In genomic region chr13:22915442-22916082, GRCh38 we compare ENCODE assay signal across 9 cellular contexts.
DNase-seq lines count a peak whose midpoint lies in the region; ATAC-seq, FAIRE-seq and TF ChIP-seq lines count a peak whose summit lies in the region.
"Had no signal": no experiment of that assay in that cellular context is flagged by ENCODE, and none has a peak within 500 bp of the region (broad histone marks: within the 10 kb centered on the region; RNA-seq: fewer than 3 reads in every experiment).

No MANE protein-coding gene starts in this region.

- TF ChIP-seq POLR2A in spleen (IDR thresholded peaks at IDR 0.05): no peak

- TF ChIP-seq CTCF in Calu3 (IDR thresholded peaks at IDR 0.05; ENCODE audit: unreplicated experiment) (no peak), bronchial epithelial cell (IDR thresholded peaks at IDR 0.05; ENCODE audit: insufficient read depth, low read length, severe bottlenecking) (peak; percentile 11), keratinocyte (optimal IDR thresholded peaks at IDR 0.05 in 1 of 3, IDR thresholded peaks at IDR 0.05 in 1 of 3, conservative IDR thresholded peaks at IDR 0.05 in 1 of 3; ENCODE audit: extremely low read depth in 1 of 3, insufficient read depth in 2 of 3, low read length in 3 of 3) (no peak), spleen (IDR thresholded peaks at IDR 0.05 in 8 of 11, conservative IDR thresholded peaks at IDR 0.05 in 3 of 11) (no peak)

- H3K27me3 ChIP-seq in bronchial epithelial cell (ENCODE audit: control insufficient read depth, insufficient read depth, low read length) (no peaks in the 10 kb centered on the region), keratinocyte (ENCODE audit: control insufficient read depth, extremely low read depth, insufficient read depth, low read length) (no peaks in the 10 kb centered on the region), spleen (replicated peaks in 1 of 7) (peaks cover 0 to 27% (median 0%) of the 10 kb centered on the region in 7 donors)

- peak overlapping the region; percentile 84 for H2AFZ ChIP-seq in keratinocyte (ENCODE audit: control insufficient read depth, low read length)

- ATAC-seq in GM21390 (IDR thresholded peaks at IDR 0.05; ENCODE audit: unreplicated experiment): peak; percentile 61

- peak; percentile 13 for DNase-seq in Calu3
- DNase-seq in NCI-H446 treated with DMSO at 0.1 percent for 48 hours (lab: John Stamatoyannopoulos, UW): peak; percentile 4
- peak; percentile 23 for DNase-seq in bronchial epithelial cell (ENCODE audit: low read depth)
- no peak for DNase-seq in keratinocyte (ENCODE audit: low read depth, low spot score)
- no peak for DNase-seq in spleen
- DNase-seq in HUDEP-2 (lab: John Stamatoyannopoulos, UW; ENCODE audit: unreplicated experiment in 76 of 76): no peak
- no peak for DNase-seq in pons (ENCODE audit: low spot score)

- FAIRE-seq in bronchial epithelial cell (lab: Jason Lieb, UNC) (no peak), keratinocyte (lab: Jason Lieb, UNC) (no peak)

- CTCF ChIA-PET in Calu3 (lab: Charles Lee): no interaction called here

- dilution Hi-C loops in keratinocyte (cut with MboI; ENCODE audit: extremely low pct_ligation_motif_present, low sequenced_read_pairs): no loop called here

- no peaks in the 10 kb centered on the region for H3K9me1 ChIP-seq in keratinocyte (ENCODE audit: control insufficient read depth, extremely low read depth, insufficient read depth, low read length)

- H3K4me1 Mint-ChIP-seq in Calu3 (ENCODE audit: low read depth, unreplicated experiment): no peaks in the 10 kb centered on the region

- intact Hi-C loops in Calu3 (cut with micrococcal nuclease; ENCODE audit: unreplicated experiment) (no loop called here), spleen (cut with DNase I; ENCODE audit: low total_unique reads) (no loop called here)

- H3K36me3 ChIP-seq in bronchial epithelial cell (ENCODE audit: control insufficient read depth, insufficient read depth, low read length): no peaks in the 10 kb centered on the region
- H3K36me3 ChIP-seq in keratinocyte (ENCODE audit: control insufficient read depth in 2 of 2, extremely low read depth in 1 of 2, insufficient read depth in 2 of 2, low read length in 2 of 2): no peaks in the 10 kb centered on the region
- H3K36me3 ChIP-seq in spleen: no peaks in the 10 kb centered on the region

- H4K20me1 ChIP-seq in keratinocyte (ENCODE audit: control insufficient read depth, extremely low read depth, insufficient read depth, low read length): no peaks in the 10 kb centered on the region

- no peaks in the 10 kb centered on the region for H3K36me3 Mint-ChIP-seq in Calu3 (ENCODE audit: insufficient read depth, unreplicated experiment)

- no TSS peak for BruUV-seq in Calu3 (replicated peaks; lab: Mats Ljungman, UMichigan)

- peaks cover 9% of the 10 kb centered on the region for H3K27me3 Mint-ChIP-seq in Calu3 (ENCODE audit: unreplicated experiment)

- H3K4me3 ChIP-seq in bronchial epithelial cell (ENCODE audit: low read depth, low read length) (peak overlapping the region; percentile 71), keratinocyte (ENCODE audit: control insufficient read depth in 2 of 3, extremely low read depth in 1 of 3, insufficient read depth in 2 of 3, low read depth in 1 of 3, low read length in 3 of 3) (peak overlapping the region; percentile 48 to 62 (median 60)), spleen (peak overlapping the region; percentile 39 to 75 (median 52))

- 2 to 5% (median 3%) methylated on average over 35 to 58 of the region's 58 CpGs for WGBS in spleen, 5 donors

- H3K27ac ChIP-seq in keratinocyte (ENCODE audit: control insufficient read depth, insufficient read depth, low read length): no peak overlapping the region
- H3K27ac ChIP-seq in spleen: no peak overlapping the region
- H3K27ac ChIP-seq: VCaP had no signal

- H3K9ac ChIP-seq in keratinocyte (ENCODE audit: control insufficient read depth, extremely low read depth, insufficient read depth, low read length): no peak overlapping the region

- H3K4me2 ChIP-seq in keratinocyte (ENCODE audit: control insufficient read depth, extremely low read depth, insufficient read depth, low read depth, low read length): peak overlapping the region; percentile 73

- H3K4me1 ChIP-seq in keratinocyte (ENCODE audit: control insufficient read depth, extremely low read depth, insufficient read depth, low read length) (no peaks in the 10 kb centered on the region), spleen (peaks cover 0 to 8% (median 2%) of the 10 kb centered on the region in 6 donors)

- H3K27ac Mint-ChIP-seq in Calu3 (ENCODE audit: unreplicated experiment): no peak overlapping the region

- H3K4me3 Mint-ChIP-seq in Calu3 (ENCODE audit: low read depth, unreplicated experiment): peak overlapping the region; percentile 70

- no peaks in the 10 kb centered on the region for H3K9me3 Mint-ChIP-seq in Calu3 (ENCODE audit: low read depth, unreplicated experiment)

- H3K9me3 ChIP-seq in keratinocyte (ENCODE audit: control insufficient read depth, low read depth, low read length) (no peaks in the 10 kb centered on the region), spleen (no peaks in the 10 kb centered on the region)

- H3K79me2 ChIP-seq in keratinocyte (ENCODE audit: control insufficient read depth, insufficient read depth, low read length): no peaks in the 10 kb centered on the region

Comparison
In these comparisons a context has a peak if more than half of its experiments do, and no peak if none do; other contexts are left out.
1. DNase-seq: peak in Calu3 (single experiment), NCI-H446 treated with DMSO at 0.1 percent for 48 hours (single experiment) and bronchial epithelial cell (single experiment); none in keratinocyte (single experiment), spleen (single experiment), HUDEP-2 (0 of 76) and pons (single experiment).
2. Peak in every context shown above with its lines, with median percentiles within 50 percentile points of each other: H3K4me3 ChIP-seq.